Comparison of ENCODE assay signal across 15 cellular contexts in genomic region chr14:65303902-65304222, GRCh38.
DNase-seq lines count a peak whose midpoint lies in the region; ATAC-seq, FAIRE-seq and TF ChIP-seq lines count a peak whose summit lies in the region.
"Had no signal": no experiment of that assay in that cellular context is flagged by ENCODE, and none has a peak within 500 bp of the region (broad histone marks: within the 10 kb centered on the region; RNA-seq: fewer than 3 reads in every experiment).

No MANE protein-coding gene starts in this region.

- H3K36me3 ChIP-seq in Karpas-422 (ENCODE audit: insufficient read depth, low read length) (no peaks in the 10 kb centered on the region), gastrocnemius medialis (no peaks in the 10 kb centered on the region)
- H3K36me3 ChIP-seq: SJCRH30 had no signal

- no peak overlapping the region for H3K9ac ChIP-seq in Karpas-422 (ENCODE audit: low read length)
- H3K9ac ChIP-seq: parathyroid adenoma had no signal

- H3K79me2 ChIP-seq in Karpas-422 (ENCODE audit: low read length) = no peaks in the 10 kb centered on the region
- H3K79me2 ChIP-seq: parathyroid adenoma had no signal

- no peak overlapping the region for H2AFZ ChIP-seq in Karpas-422 (ENCODE audit: low read length)
- H2AFZ ChIP-seq: parathyroid adenoma had no signal

- peaks cover 10% of the 10 kb centered on the region; the same call in 1 of the 2 replicates for H4K20me1 ChIP-seq in Karpas-422 (ENCODE audit: insufficient read depth, low read depth, low read length)

- TF ChIP-seq CTCF in gastrocnemius medialis (IDR thresholded peaks at IDR 0.05 in 4 of 5, conservative IDR thresholded peaks at IDR 0.05 in 1 of 5) = no peak

- in situ Hi-C loops in gastrocnemius medialis (cut with MboI; ENCODE audit: low sequenced_read_pairs in 4 of 4) = no loop called here

- peak overlapping the region; percentile 92 for H3K27ac Mint-ChIP-seq in activated CD8-positive, alpha-beta memory T cell treated with anti-CD3 and anti-CD28 coated beads, Interleukin-2, amount 10 ng/mL, durations not matched to agents 7 days and 5 days
- H3K27ac Mint-ChIP-seq in activated naive CD8-positive, alpha-beta T cell treated with anti-CD3 and anti-CD28 coated beads for 36 hours = peak overlapping the region; percentile 95
- H3K27ac Mint-ChIP-seq in stimulated activated memory B cell treated with anti-CD40 and anti-IgM and Interleukin-4, amounts not matched to agents 10 μg/mL and 1 μg/mL and 100 μg/mL, for 72 hours = peak overlapping the region; percentile 97

- intact Hi-C loops in gastrocnemius medialis (cut with DNase I; ENCODE audit: low total_unique reads) = no loop called here

- CTCF ChIA-PET in activated CD8-positive, alpha-beta memory T cell treated with anti-CD3 and anti-CD28 coated beads, Interleukin-2, amount 10 ng/mL, durations not matched to agents 7 days and 5 days (lab: Charles Lee) = interaction anchor here (0.7 to 7.5 kb wide), 11 partner anchors 12 to 143 kb away, joined by 3 to 47 read pairs (median 5); no protein-coding TSS in a partner anchor

- peaks cover 2% of the 10 kb centered on the region for H3K9me3 Mint-ChIP-seq in activated CD8-positive, alpha-beta memory T cell treated with anti-CD3 and anti-CD28 coated beads, Interleukin-2, amount 10 ng/mL, durations not matched to agents 7 days and 5 days (ENCODE audit: low read depth)
- H3K9me3 Mint-ChIP-seq in activated naive CD8-positive, alpha-beta T cell treated with anti-CD3 and anti-CD28 coated beads for 36 hours = peaks cover 5% of the 10 kb centered on the region
- no peaks in the 10 kb centered on the region for H3K9me3 Mint-ChIP-seq in stimulated activated memory B cell treated with anti-CD40 and anti-IgM and Interleukin-4, amounts not matched to agents 10 μg/mL and 1 μg/mL and 100 μg/mL, for 72 hours

- no peaks in the 10 kb centered on the region for H3K27me3 ChIP-seq in Karpas-422 (ENCODE audit: low read length)
- no peaks in the 10 kb centered on the region for H3K27me3 ChIP-seq in gastrocnemius medialis
- H3K27me3 ChIP-seq: SJCRH30 had no signal

- H3K4me1 Mint-ChIP-seq in activated CD8-positive, alpha-beta memory T cell treated with anti-CD3 and anti-CD28 coated beads, Interleukin-2, amount 10 ng/mL, durations not matched to agents 7 days and 5 days = peaks cover 79% of the 10 kb centered on the region
- H3K4me1 Mint-ChIP-seq in activated naive CD8-positive, alpha-beta T cell treated with anti-CD3 and anti-CD28 coated beads for 36 hours = peaks cover 59% of the 10 kb centered on the region
- H3K4me1 Mint-ChIP-seq in stimulated activated memory B cell treated with anti-CD40 and anti-IgM and Interleukin-4, amounts not matched to agents 10 μg/mL and 1 μg/mL and 100 μg/mL, for 72 hours = peaks cover 83% of the 10 kb centered on the region

- H3K9me2 ChIP-seq in Karpas-422 (replicated peaks; ENCODE audit: insufficient read depth, low read length) = no peaks in the 10 kb centered on the region

- H3K4me2 ChIP-seq in Karpas-422 (ENCODE audit: low read depth, low read length, poor library complexity, severe bottlenecking) = peak overlapping the region; percentile 69

- no peak for ATAC-seq in activated CD8-positive, alpha-beta memory T cell treated with anti-CD3 and anti-CD28 coated beads, Interleukin-2, amount 10 ng/mL, durations not matched to agents 7 days and 5 days
- ATAC-seq in stimulated activated memory B cell treated with anti-CD40 and anti-IgM and Interleukin-4, amounts not matched to agents 10 μg/mL and 1 μg/mL and 100 μg/mL, for 72 hours = no peak
- no peak for ATAC-seq in gastrocnemius medialis
- no peak for ATAC-seq in activated CD4-positive, CD25-positive, alpha-beta regulatory T cell treated with anti-CD3 and anti-CD28 coated beads, Interleukin-2, amount 50 U/mL, for 24 hours

- TF ChIP-seq POLR2A in gastrocnemius medialis (IDR thresholded peaks at IDR 0.05) = no peak

- no peak for FAIRE-seq in frontal cortex (lab: Jason Lieb, UNC)

- DNase-seq in activated CD8-positive, alpha-beta memory T cell treated with anti-CD3 and anti-CD28 coated beads, Interleukin-2, amount 10 ng/mL, durations not matched to agents 7 days and 5 days = no peak
- DNase-seq in activated CD8-positive, alpha-beta memory T cell treated with anti-CD3 and anti-CD28 coated beads, Interleukin-2, amount 50 U/mL, for 4 hours = no peak
- DNase-seq in Karpas-422 (peak; percentile 70), gastrocnemius medialis (no peak), frontal cortex (ENCODE audit: low spot score in 2 of 2) (no peak)
- no peak for DNase-seq in activated naive CD8-positive, alpha-beta T cell treated with anti-CD3 and anti-CD28 coated beads for 36 hours
- DNase-seq: activated CD4-positive, CD25-positive, alpha-beta regulatory T cell; activated gamma-delta T cell treated with Interleukin-2 at 50 U/mL for 16 hours; cerebellar nuclear complex; DMS79; MV-4-11; SJCRH30 had no signal

- H3K4me1 ChIP-seq in Karpas-422 (ENCODE audit: low read length) = peaks cover 42% of the 10 kb centered on the region
- no peaks in the 10 kb centered on the region for H3K4me1 ChIP-seq in gastrocnemius medialis
- H3K4me1 ChIP-seq: parathyroid adenoma, SJCRH30 had no signal

- H3K27ac ChIP-seq in Karpas-422 (ENCODE audit: low read length) = no peak overlapping the region
- H3K27ac ChIP-seq in gastrocnemius medialis = no peak overlapping the region
- H3K27ac ChIP-seq: parathyroid adenoma, SJCRH30 had no signal

- no peak overlapping the region for H3K4me3 Mint-ChIP-seq in activated CD8-positive, alpha-beta memory T cell treated with anti-CD3 and anti-CD28 coated beads, Interleukin-2, amount 10 ng/mL, durations not matched to agents 7 days and 5 days
- H3K4me3 Mint-ChIP-seq in activated naive CD8-positive, alpha-beta T cell treated with anti-CD3 and anti-CD28 coated beads for 36 hours = peak overlapping the region; percentile 54
- peak overlapping the region; percentile 74 for H3K4me3 Mint-ChIP-seq in stimulated activated memory B cell treated with anti-CD40 and anti-IgM and Interleukin-4, amounts not matched to agents 10 μg/mL and 1 μg/mL and 100 μg/mL, for 72 hours

- H3K9me3 ChIP-seq in Karpas-422 (ENCODE audit: low read length) = no peaks in the 10 kb centered on the region
- H3K9me3 ChIP-seq in gastrocnemius medialis = no peaks in the 10 kb centered on the region
- H3K9me3 ChIP-seq: SJCRH30 had no signal

- H3K4me3 ChIP-seq in Karpas-422 (ENCODE audit: low read length) = peak overlapping the region; percentile 51
- no peak overlapping the region for H3K4me3 ChIP-seq in gastrocnemius medialis
- H3K4me3 ChIP-seq: SJCRH30 had no signal

- no peaks in the 10 kb centered on the region for H3K27me3 Mint-ChIP-seq in activated CD8-positive, alpha-beta memory T cell treated with anti-CD3 and anti-CD28 coated beads, Interleukin-2, amount 10 ng/mL, durations not matched to agents 7 days and 5 days
- no peaks in the 10 kb centered on the region for H3K27me3 Mint-ChIP-seq in activated naive CD8-positive, alpha-beta T cell treated with anti-CD3 and anti-CD28 coated beads for 36 hours
- H3K27me3 Mint-ChIP-seq in stimulated activated memory B cell treated with anti-CD40 and anti-IgM and Interleukin-4, amounts not matched to agents 10 μg/mL and 1 μg/mL and 100 μg/mL, for 72 hours = no peaks in the 10 kb centered on the region

- H3K36me3 Mint-ChIP-seq in activated CD8-positive, alpha-beta memory T cell treated with anti-CD3 and anti-CD28 coated beads, Interleukin-2, amount 10 ng/mL, durations not matched to agents 7 days and 5 days = peaks cover 17% of the 10 kb centered on the region
- H3K36me3 Mint-ChIP-seq in activated naive CD8-positive, alpha-beta T cell treated with anti-CD3 and anti-CD28 coated beads for 36 hours = peaks cover 9% of the 10 kb centered on the region
- no peaks in the 10 kb centered on the region for H3K36me3 Mint-ChIP-seq in stimulated activated memory B cell treated with anti-CD40 and anti-IgM and Interleukin-4, amounts not matched to agents 10 μg/mL and 1 μg/mL and 100 μg/mL, for 72 hours
